In the genomic region with DNA sequence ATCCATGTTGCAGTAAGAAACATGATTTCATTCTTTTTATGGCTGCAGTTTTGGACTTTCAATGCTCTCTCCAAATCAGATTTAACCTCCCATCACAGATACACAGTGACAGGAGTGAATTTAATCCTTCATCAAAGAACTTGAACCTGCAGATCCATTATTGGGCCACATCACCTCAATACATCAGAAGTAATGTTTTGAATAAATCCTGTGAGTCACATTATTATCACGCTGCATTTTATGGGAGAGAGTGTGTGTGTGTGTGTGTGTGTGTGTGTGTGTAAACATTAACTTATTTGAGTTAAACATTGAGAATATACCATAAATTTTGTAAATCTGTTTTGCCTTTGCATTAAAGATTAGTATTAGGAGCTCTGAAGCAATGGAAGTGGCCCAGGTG, we compare ENCODE assay signal across 18 cellular contexts.
DNase-seq lines count a peak whose midpoint lies in the region; ATAC-seq lines count a peak whose summit lies in the region.
"Had no signal": no experiment of that assay in that cellular context is flagged by ENCODE, and none has a peak within 500 bp of the region (broad histone marks: within the 10 kb centered on the region; RNA-seq: fewer than 3 reads in every experiment).

No MANE protein-coding gene starts in this region.

- no peaks in the 10 kb centered on the region for H3K27me3 Mint-ChIP-seq in activated T-cell treated with anti-CD3 and anti-CD28 coated beads, Interleukin-2, amount 50 U/mL, for 72 hours (ENCODE audit: low read depth)
- no peaks in the 10 kb centered on the region for H3K27me3 Mint-ChIP-seq in activated T-cell treated with anti-CD3 and anti-CD28 coated beads, Interleukin-2, amount 50 U/mL, for 4 hours (ENCODE audit: low read depth)
- H3K27me3 Mint-ChIP-seq in stimulated activated naive B cell treated with anti-CD40 and anti-IgM and Interleukin-4, amounts not matched to agents 10 μg/mL and 1 μg/mL and 100 μg/mL, for 72 hours = no peaks in the 10 kb centered on the region
- no peaks in the 10 kb centered on the region for H3K27me3 Mint-ChIP-seq in stimulated activated memory B cell treated with anti-CD40 and anti-IgM and Interleukin-4, amounts not matched to agents 10 μg/mL and 1 μg/mL and 100 μg/mL, for 72 hours

- peaks cover 5 to 10% of the 10 kb centered on the region in 2 donors for H3K36me3 Mint-ChIP-seq in activated T-cell treated with anti-CD3 and anti-CD28 coated beads, Interleukin-2, amount 50 U/mL, for 72 hours (ENCODE audit: insufficient read depth in 2 of 2)
- peaks cover 39% of the 10 kb centered on the region for H3K36me3 Mint-ChIP-seq in activated T-cell treated with anti-CD3 and anti-CD28 coated beads, Interleukin-2, amount 50 U/mL, for 4 hours (ENCODE audit: insufficient read depth)
- peaks cover 25 to 43% of the 10 kb centered on the region in 2 donors for H3K36me3 Mint-ChIP-seq in stimulated activated naive B cell treated with anti-CD40 and anti-IgM and Interleukin-4, amounts not matched to agents 10 μg/mL and 1 μg/mL and 100 μg/mL, for 72 hours
- H3K36me3 Mint-ChIP-seq in stimulated activated memory B cell treated with anti-CD40 and anti-IgM and Interleukin-4, amounts not matched to agents 10 μg/mL and 1 μg/mL and 100 μg/mL, for 72 hours = peaks cover 19% of the 10 kb centered on the region

- H3K4me3 Mint-ChIP-seq in activated T-cell treated with anti-CD3 and anti-CD28 coated beads, Interleukin-2, amount 50 U/mL, for 72 hours = peak overlapping the region in 1 of 2 donors; percentile 9
- H3K4me3 Mint-ChIP-seq in activated T-cell treated with anti-CD3 and anti-CD28 coated beads, Interleukin-2, amount 50 U/mL, for 4 hours = no peak overlapping the region
- H3K4me3 Mint-ChIP-seq in stimulated activated naive B cell treated with anti-CD40 and anti-IgM and Interleukin-4, amounts not matched to agents 10 μg/mL and 1 μg/mL and 100 μg/mL, for 72 hours = no peak overlapping the region
- no peak overlapping the region for H3K4me3 Mint-ChIP-seq in stimulated activated memory B cell treated with anti-CD40 and anti-IgM and Interleukin-4, amounts not matched to agents 10 μg/mL and 1 μg/mL and 100 μg/mL, for 72 hours

- H3K27ac Mint-ChIP-seq in activated T-cell treated with anti-CD3 and anti-CD28 coated beads, Interleukin-2, amount 50 U/mL, for 72 hours = peak overlapping the region; percentile 8
- H3K27ac Mint-ChIP-seq in stimulated activated naive B cell treated with anti-CD40 and anti-IgM and Interleukin-4, amounts not matched to agents 10 μg/mL and 1 μg/mL and 100 μg/mL, for 72 hours = peak overlapping the region; percentile 52
- no peak overlapping the region for H3K27ac Mint-ChIP-seq in stimulated activated memory B cell treated with anti-CD40 and anti-IgM and Interleukin-4, amounts not matched to agents 10 μg/mL and 1 μg/mL and 100 μg/mL, for 72 hours

- DNase-seq in activated T-cell treated with anti-CD3 and anti-CD28 coated beads, Interleukin-2, amount 50 U/mL, for 72 hours = no peak
- no peak for DNase-seq in activated T-cell treated with anti-CD3 and anti-CD28 coated beads, Interleukin-2, amount 50 U/mL, for 4 hours
- DNase-seq in HT-29 (ENCODE audit: low spot score) (peak; percentile 1), glomerular visceral epithelial cell (ENCODE audit: extremely low spot score) (peak; percentile 5)
- no peak for DNase-seq in stimulated activated naive B cell treated with anti-CD40 and anti-IgM and Interleukin-4, amounts not matched to agents 10 μg/mL and 1 μg/mL and 100 μg/mL, for 72 hours
- DNase-seq: DMS79, GOT3, MM.1S, NCI-H1092, NCI-H146, NCI-H2029 treated with DMSO at 0.1 percent for 48 hours, NCI-H2171, NCI-H446, NCI-H69, Peyer's patch had no signal

- H3K4me1 Mint-ChIP-seq in activated T-cell treated with anti-CD3 and anti-CD28 coated beads, Interleukin-2, amount 50 U/mL, for 72 hours (ENCODE audit: low read depth) = peaks cover 92% of the 10 kb centered on the region
- H3K4me1 Mint-ChIP-seq in activated T-cell treated with anti-CD3 and anti-CD28 coated beads, Interleukin-2, amount 50 U/mL, for 4 hours (ENCODE audit: low read depth) = peaks cover 73% of the 10 kb centered on the region
- peaks cover 39 to 87% of the 10 kb centered on the region in 2 donors for H3K4me1 Mint-ChIP-seq in stimulated activated naive B cell treated with anti-CD40 and anti-IgM and Interleukin-4, amounts not matched to agents 10 μg/mL and 1 μg/mL and 100 μg/mL, for 72 hours
- H3K4me1 Mint-ChIP-seq in stimulated activated memory B cell treated with anti-CD40 and anti-IgM and Interleukin-4, amounts not matched to agents 10 μg/mL and 1 μg/mL and 100 μg/mL, for 72 hours = peaks cover 36% of the 10 kb centered on the region

- ATAC-seq in activated T-cell treated with anti-CD3 and anti-CD28 coated beads, Interleukin-2, amount 50 U/mL, for 72 hours (replicated peaks in 1 of 2) = peak in 1 of 2 donors; percentile 21
- ATAC-seq in activated T-cell treated with anti-CD3 and anti-CD28 coated beads, Interleukin-2, amount 50 U/mL, for 4 hours = no peak
- no peak for ATAC-seq in stimulated activated naive B cell treated with anti-CD40 and anti-IgM and Interleukin-4, amounts not matched to agents 10 μg/mL and 1 μg/mL and 100 μg/mL, for 72 hours (replicated peaks)
- ATAC-seq in stimulated activated memory B cell treated with anti-CD40 and anti-IgM and Interleukin-4, amounts not matched to agents 10 μg/mL and 1 μg/mL and 100 μg/mL, for 72 hours = no peak
- ATAC-seq in GM21367 (IDR thresholded peaks at IDR 0.05; ENCODE audit: unreplicated experiment) = no peak
- ATAC-seq: HCT116 had no signal

- no peaks in the 10 kb centered on the region for H3K9me3 Mint-ChIP-seq in activated T-cell treated with anti-CD3 and anti-CD28 coated beads, Interleukin-2, amount 50 U/mL, for 72 hours
- H3K9me3 Mint-ChIP-seq in activated T-cell treated with anti-CD3 and anti-CD28 coated beads, Interleukin-2, amount 50 U/mL, for 4 hours = no peaks in the 10 kb centered on the region
- H3K9me3 Mint-ChIP-seq in stimulated activated naive B cell treated with anti-CD40 and anti-IgM and Interleukin-4, amounts not matched to agents 10 μg/mL and 1 μg/mL and 100 μg/mL, for 72 hours = peaks cover 0 to 6% of the 10 kb centered on the region in 2 donors
- H3K9me3 Mint-ChIP-seq in stimulated activated memory B cell treated with anti-CD40 and anti-IgM and Interleukin-4, amounts not matched to agents 10 μg/mL and 1 μg/mL and 100 μg/mL, for 72 hours = no peaks in the 10 kb centered on the region

Comparison
In these comparisons a context has a peak if more than half of its experiments do, and no peak if none do; other contexts are left out.
1. DNase-seq: peak in HT-29 (single experiment) and glomerular visceral epithelial cell (single experiment); none in activated T-cell treated with anti-CD3 and anti-CD28 coated beads, Interleukin-2, amount 50 U/mL, for 72 hours (0 of 2), activated T-cell treated with anti-CD3 and anti-CD28 coated beads, Interleukin-2, amount 50 U/mL, for 4 hours (single experiment) and stimulated activated naive B cell treated with anti-CD40 and anti-IgM and Interleukin-4, amounts not matched to agents 10 μg/mL and 1 μg/mL and 100 μg/mL, for 72 hours (single experiment).